Comparison of ENCODE assay signal across 17 cellular contexts in genomic region chr7:36648441-36648840, GRCh38.
A peak's percentile ranks its signal among the peaks of the same experiment; 100 is the strongest.
DNase-seq lines count a peak whose midpoint lies in the region; ATAC-seq, FAIRE-seq and TF ChIP-seq lines count a peak whose summit lies in the region.
"Had no signal": no experiment of that assay in that cellular context is flagged by ENCODE, and none has a peak within 500 bp of the region (broad histone marks: within the 10 kb centered on the region; RNA-seq: fewer than 3 reads in every experiment).

No MANE protein-coding gene starts in this region.

- H3K4me2 ChIP-seq in GM23248 (ENCODE audit: unreplicated experiment) = no peak overlapping the region
- H3K4me2 ChIP-seq: BLaER1 treated with 17β-estradiol and CSF1 and Interleukin-3, amounts not matched to agents 10 nM and 100 nM; GM23338 had no signal

- H4K20me1 ChIP-seq in GM23248 (ENCODE audit: insufficient read depth) = no peaks in the 10 kb centered on the region

- peaks cover 83 to 98% of the 10 kb centered on the region in 2 donors for H3K4me1 Mint-ChIP-seq in immature natural killer cell
- H3K4me1 Mint-ChIP-seq in natural killer cell treated with Interleukin-12 subunit alpha and Interleukin-12 subunit beta and Interleukin-15 and Interleukin-18, amount 100 ng/mL, for 72 hours (ENCODE audit: low read depth in 2 of 2) = peaks cover 70 to 75% of the 10 kb centered on the region in 2 donors
- H3K4me1 Mint-ChIP-seq in stimulated activated effector memory CD8-positive, alpha-beta T cell treated with anti-CD3 and anti-CD28 coated beads, Interleukin-12 subunit alpha, Interleukin-12 subunit beta, amount 100 ng/mL, for 72 hours = peaks cover 48% of the 10 kb centered on the region

- no peak for TF ChIP-seq CTCF in bronchial epithelial cell (IDR thresholded peaks at IDR 0.05; ENCODE audit: insufficient read depth, low read length, severe bottlenecking)

- H3K9ac ChIP-seq in GM23248 = no peak overlapping the region
- H3K9ac ChIP-seq: BLaER1 treated with 17β-estradiol and CSF1 and Interleukin-3, amounts not matched to agents 10 nM and 100 nM had no signal

- peaks cover 40% of the 10 kb centered on the region for H3K27me3 ChIP-seq in GM23248 (replicated peaks; ENCODE audit: insufficient read depth)
- peaks cover 4% of the 10 kb centered on the region for H3K27me3 ChIP-seq in bronchial epithelial cell (ENCODE audit: control insufficient read depth, insufficient read depth, low read length)
- H3K27me3 ChIP-seq: BLaER1 treated with 17β-estradiol and CSF1 and Interleukin-3, amounts not matched to agents 10 nM and 100 nM had no signal

- H3K4me3 ChIP-seq in GM23248 (no peak overlapping the region), bronchial epithelial cell (ENCODE audit: low read depth, low read length) (no peak overlapping the region)
- H3K4me3 ChIP-seq: BLaER1 treated with 17β-estradiol and CSF1 and Interleukin-3, amounts not matched to agents 10 nM and 100 nM; GM12878; GM23338; K562 had no signal

- ATAC-seq in natural killer cell treated with Interleukin-12 subunit alpha and Interleukin-12 subunit beta and Interleukin-15 and Interleukin-18, amount 100 ng/mL, for 72 hours = no peak
- no peak for ATAC-seq in stimulated activated effector memory CD8-positive, alpha-beta T cell treated with anti-CD3 and anti-CD28 coated beads, Interleukin-12 subunit alpha, Interleukin-12 subunit beta, amount 100 ng/mL, for 72 hours
- ATAC-seq in HG02840 (IDR thresholded peaks at IDR 0.05; ENCODE audit: low FRiP score, unreplicated experiment) = no peak
- ATAC-seq: GM12878, GM23338, K562 had no signal

- peaks cover 2 to 5% (median 4%) of the 10 kb centered on the region in 3 donors for H3K27me3 Mint-ChIP-seq in immature natural killer cell (ENCODE audit: low read depth in 3 of 3)
- H3K27me3 Mint-ChIP-seq in natural killer cell treated with Interleukin-12 subunit alpha and Interleukin-12 subunit beta and Interleukin-15 and Interleukin-18, amount 100 ng/mL, for 72 hours = no peaks in the 10 kb centered on the region

- no peak for FAIRE-seq in bronchial epithelial cell (lab: Jason Lieb, UNC)
- FAIRE-seq: GM12878, GM18507, HTR-8/SVneo, K562 had no signal

- no peaks in the 10 kb centered on the region for H3K79me2 ChIP-seq in GM23248 (ENCODE audit: insufficient read depth)

- H3K9me3 ChIP-seq in GM23248 (ENCODE audit: low read depth) = no peaks in the 10 kb centered on the region
- H3K9me3 ChIP-seq: BLaER1 treated with 17β-estradiol and CSF1 and Interleukin-3, amounts not matched to agents 10 nM and 100 nM had no signal

- peak overlapping the region in 4 of 6 donors; percentile 24 to 80 (median 74) for H3K27ac Mint-ChIP-seq in immature natural killer cell
- H3K27ac Mint-ChIP-seq in natural killer cell treated with Interleukin-12 subunit alpha and Interleukin-12 subunit beta and Interleukin-15 and Interleukin-18, amount 100 ng/mL, for 72 hours = peak overlapping the region; percentile 100
- H3K27ac Mint-ChIP-seq in stimulated activated effector memory CD8-positive, alpha-beta T cell treated with anti-CD3 and anti-CD28 coated beads, Interleukin-12 subunit alpha, Interleukin-12 subunit beta, amount 100 ng/mL, for 72 hours = no peak overlapping the region
- H3K27ac Mint-ChIP-seq: CD4-positive, CD25-positive, alpha-beta regulatory T cell; GM23338 had no signal

- DNase-seq in GM23248 (peak; percentile 21), bronchial epithelial cell (ENCODE audit: low read depth) (peak; percentile 62), immature natural killer cell (no peak), middle frontal gyrus (ENCODE audit: extremely low spot score, low spot score) (no peak)
- DNase-seq in natural killer cell treated with Interleukin-12 subunit alpha and Interleukin-12 subunit beta and Interleukin-15 and Interleukin-18, amount 100 ng/mL, for 72 hours (ENCODE audit: low spot score) = no peak
- no peak for DNase-seq in stimulated activated effector memory CD8-positive, alpha-beta T cell treated with anti-CD3 and anti-CD28 coated beads, Interleukin-12 subunit alpha, Interleukin-12 subunit beta, amount 100 ng/mL, for 72 hours (ENCODE audit: low spot score in 2 of 2)
- DNase-seq: ACHN; CD4-positive, CD25-positive, alpha-beta regulatory T cell; DMS53; H7 had no signal

- peaks cover 45 to 61% (median 47%) of the 10 kb centered on the region in 3 donors for H3K36me3 Mint-ChIP-seq in immature natural killer cell
- peaks cover 40% of the 10 kb centered on the region for H3K36me3 Mint-ChIP-seq in natural killer cell treated with Interleukin-12 subunit alpha and Interleukin-12 subunit beta and Interleukin-15 and Interleukin-18, amount 100 ng/mL, for 72 hours
- peaks cover 43% of the 10 kb centered on the region for H3K36me3 Mint-ChIP-seq in stimulated activated effector memory CD8-positive, alpha-beta T cell treated with anti-CD3 and anti-CD28 coated beads, Interleukin-12 subunit alpha, Interleukin-12 subunit beta, amount 100 ng/mL, for 72 hours
- H3K36me3 Mint-ChIP-seq: CD4-positive, CD25-positive, alpha-beta regulatory T cell had no signal

- H3F3A ChIP-seq in GM23248 (ENCODE audit: insufficient read depth) = peaks cover 34% of the 10 kb centered on the region

- H3K27ac ChIP-seq in GM23248 = no peak overlapping the region
- H3K27ac ChIP-seq: BLaER1 treated with 17β-estradiol and CSF1 and Interleukin-3, amounts not matched to agents 10 nM and 100 nM had no signal

- H2AFZ ChIP-seq in GM23248 = no peak overlapping the region
- H2AFZ ChIP-seq: GM23338 had no signal

- H3K9me2 ChIP-seq in GM23248 (ENCODE audit: insufficient read depth) = no peaks in the 10 kb centered on the region

- H3K4me1 ChIP-seq in GM23248 (ENCODE audit: insufficient read depth) = peaks cover 31% of the 10 kb centered on the region

- in situ Hi-C loops in GM23248 (cut with MboI) = no loop called here

- H3K4me3 Mint-ChIP-seq in immature natural killer cell = no peak overlapping the region
- no peak overlapping the region for H3K4me3 Mint-ChIP-seq in natural killer cell treated with Interleukin-12 subunit alpha and Interleukin-12 subunit beta and Interleukin-15 and Interleukin-18, amount 100 ng/mL, for 72 hours
- no peak overlapping the region for H3K4me3 Mint-ChIP-seq in stimulated activated effector memory CD8-positive, alpha-beta T cell treated with anti-CD3 and anti-CD28 coated beads, Interleukin-12 subunit alpha, Interleukin-12 subunit beta, amount 100 ng/mL, for 72 hours
- H3K4me3 Mint-ChIP-seq: CD4-positive, CD25-positive, alpha-beta regulatory T cell; GM23338 had no signal

- no peaks in the 10 kb centered on the region for H3K9me3 Mint-ChIP-seq in immature natural killer cell
- peaks cover 3% of the 10 kb centered on the region for H3K9me3 Mint-ChIP-seq in natural killer cell treated with Interleukin-12 subunit alpha and Interleukin-12 subunit beta and Interleukin-15 and Interleukin-18, amount 100 ng/mL, for 72 hours
- H3K9me3 Mint-ChIP-seq in stimulated activated effector memory CD8-positive, alpha-beta T cell treated with anti-CD3 and anti-CD28 coated beads, Interleukin-12 subunit alpha, Interleukin-12 subunit beta, amount 100 ng/mL, for 72 hours = no peaks in the 10 kb centered on the region
- H3K9me3 Mint-ChIP-seq: GM23338 had no signal

- no peaks in the 10 kb centered on the region for H3K36me3 ChIP-seq in GM23248 (ENCODE audit: low read depth)
- H3K36me3 ChIP-seq in bronchial epithelial cell (ENCODE audit: control insufficient read depth, insufficient read depth, low read length) = no peaks in the 10 kb centered on the region

Comparison
In these comparisons a context has a peak if more than half of its experiments do, and no peak if none do; other contexts are left out.
1. DNase-seq: peak in GM23248 (single experiment) and bronchial epithelial cell (single experiment); none in immature natural killer cell (0 of 3), natural killer cell treated with Interleukin-12 subunit alpha and Interleukin-12 subunit beta and Interleukin-15 and Interleukin-18, amount 100 ng/mL, for 72 hours (single experiment), middle frontal gyrus (single experiment) and stimulated activated effector memory CD8-positive, alpha-beta T cell treated with anti-CD3 and anti-CD28 coated beads, Interleukin-12 subunit alpha, Interleukin-12 subunit beta, amount 100 ng/mL, for 72 hours (0 of 2).